8 cellular contexts compared by ENCODE assay signal in genomic region chrX:21985332-21985777, GRCh38.
DNase-seq lines count a peak whose midpoint lies in the region; ATAC-seq, FAIRE-seq and TF ChIP-seq lines count a peak whose summit lies in the region.

No MANE protein-coding gene starts in this region.

- TF ChIP-seq CTCF in AG10803 (conservative IDR thresholded peaks at IDR 0.05; ENCODE audit: low read length) (peak; percentile 89), VCaP (conservative IDR thresholded peaks at IDR 0.05) (peak; percentile 91)

- in situ Hi-C loops in T47D (cut with HindIII; ENCODE audit: low pct_unique_long_range_greater_than_20kb, low sequenced_read_pairs): no loop called here

- DNase-seq in AG10803 (ENCODE audit: low read depth): peak; percentile 72
- DNase-seq in NCI-H2171 (lab: John Stamatoyannopoulos, UW): peak; percentile 33
- DNase-seq in T47D (ENCODE audit: low read depth in 1 of 2, low spot score in 1 of 2): peak; percentile 29 to 86
- peak; percentile 63 to 67 for DNase-seq in stimulated activated CD4-positive, alpha-beta T cell treated with anti-CD3 and anti-CD28 coated beads, Interleukin-2, amount 100 ng/mL, for 24 hours

- ATAC-seq in GM18909 (IDR thresholded peaks at IDR 0.05; ENCODE audit: poor library complexity, unreplicated experiment) (peak; percentile 96), HG03108 (IDR thresholded peaks at IDR 0.05; ENCODE audit: unreplicated experiment) (peak; percentile 87)

- no peak overlapping the region for H3K27ac ChIP-seq in VCaP

- H3K4me3 ChIP-seq in AG10803 (ENCODE audit: low read length): no peak overlapping the region

- peak; percentile 99 for FAIRE-seq in islet of Langerhans (lab: Jason Lieb, UNC)
